Comparison of ENCODE assay signal across 8 cellular contexts in the genomic region with DNA sequence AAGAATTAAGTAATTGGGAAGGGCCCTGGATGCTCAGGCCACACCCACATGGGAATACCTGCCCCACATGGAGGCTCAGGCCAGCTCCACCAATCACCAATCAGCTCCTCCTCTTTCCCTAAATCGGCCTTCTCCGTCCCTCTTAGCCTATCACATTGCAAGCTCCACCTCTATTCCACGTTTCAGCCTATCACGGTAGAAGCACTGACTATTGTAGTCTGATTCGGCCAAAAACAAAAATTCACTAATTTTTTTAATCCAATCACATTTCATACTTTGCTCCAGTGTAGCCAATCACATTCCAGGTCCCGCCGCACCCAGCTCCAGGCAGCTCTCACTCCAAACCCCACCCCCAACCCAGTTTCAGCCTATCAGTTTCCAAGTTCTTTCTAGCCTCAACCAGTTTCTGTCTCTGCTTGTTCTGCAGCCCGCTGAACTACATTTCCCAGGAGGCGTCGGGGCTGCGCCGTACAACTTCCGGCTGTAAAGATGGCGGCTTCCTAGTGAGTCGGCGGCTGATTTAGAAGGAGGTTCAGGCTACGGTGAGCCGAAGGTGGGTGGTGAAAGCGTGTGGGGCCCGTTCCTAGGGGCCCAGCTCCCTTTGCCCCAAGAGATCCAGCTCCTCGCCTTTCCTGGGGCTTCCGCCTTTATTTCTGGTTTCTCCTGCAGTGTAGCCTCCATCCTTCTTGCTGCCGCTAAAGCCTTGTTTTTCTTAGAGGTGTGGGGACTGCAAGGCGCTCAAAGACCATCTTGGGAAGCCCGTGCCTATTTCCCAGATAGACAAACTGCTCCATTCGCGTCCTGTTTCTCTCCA. TPM values are rescaled to one million over a fixed set of nuclear protein-coding genes. Genes with fewer than 3 reads are reported as not detected.
DNase-seq lines count a peak whose midpoint lies in the region; ATAC-seq, FAIRE-seq and TF ChIP-seq lines count a peak whose summit lies in the region.

A gene (plus strand): TSS at position 469 of the 814 bp plus-strand sequence. CDS start 1,364 bp downstream, outside the sequence.

- intact Hi-C loops in CD14-positive monocyte (cut with micrococcal nuclease) (loop anchor here in 1 of 2 donors (2.0 to 10.0 kb wide), 2 partner anchors 38 to 588 kb away; a partner anchor contains a TSS), HepG2 (cut with micrococcal nuclease; ENCODE audit: unreplicated experiment) (loop anchor here (1.0 to 5.0 kb wide), 2 partner anchors 38 to 40 kb away; a partner anchor contains a TSS)

- H3K27me3 Mint-ChIP-seq in CD14-positive monocyte (ENCODE audit: low read depth in 3 of 3), result peaks cover 0 to 5% (median 2%) of the 10 kb centered on the region in 3 donors

- H3K4me1 ChIP-seq in HepG2 (ENCODE audit: insufficient read depth, low read length), result peaks cover 38% of the 10 kb centered on the region

- peaks cover 22% of the 10 kb centered on the region for H3K4me1 Mint-ChIP-seq in CD14-positive monocyte

- H3K4me2 ChIP-seq in HepG2 (ENCODE audit: low read depth, low read length), result peak within 1 kb of the TSS; percentile 91

- peak within 1 kb of the TSS; percentile 75 for H3K27ac ChIP-seq in HepG2 (ENCODE audit: extremely low read length, insufficient read depth, low read length)

- no peak for TF ChIP-seq RAD21 in HepG2 (CRISPR knock-in tag; IDR thresholded peaks at IDR 0.05)

- H3K9ac ChIP-seq in HepG2 (ENCODE audit: insufficient read depth, low read depth, low read length), result peak within 1 kb of the TSS; percentile 88

- peaks cover 13% of the 10 kb centered on the region for H3K79me2 ChIP-seq in HepG2 (ENCODE audit: insufficient read depth, low read length)

- peak within 1 kb of the TSS; percentile 82 to 93 (median 88) for H3K27ac Mint-ChIP-seq in CD14-positive monocyte

- TF ChIP-seq POLR2A in HepG2 (IDR thresholded peaks at IDR 0.05; ENCODE audit: insufficient read depth in 1 of 2, low read depth in 2 of 2, low read length in 2 of 2), result peak; percentile 65 to 82

- TF ChIP-seq CTCF in CD14-positive monocyte (IDR thresholded peaks at IDR 0.05), result no peak
- no peak for TF ChIP-seq CTCF in HepG2 (CRISPR knock-in tag; IDR thresholded peaks at IDR 0.05)

- peak within 1 kb of the TSS; percentile 87 to 90 for H3K4me3 Mint-ChIP-seq in CD14-positive monocyte

- peaks cover 11 to 35% of the 10 kb centered on the region in 2 donors for H3K36me3 Mint-ChIP-seq in CD14-positive monocyte

- CTCF ChIA-PET in HepG2 (lab: Yijun Ruan, JAX; ENCODE audit: low intra/inter-chr PET ratio, low total read pairs), result no interaction called here

- H4K20me1 ChIP-seq in HepG2 (ENCODE audit: insufficient read depth, low read length), result no peaks in the 10 kb centered on the region

- TF ChIP-seq EP300 in HepG2 (IDR thresholded peaks at IDR 0.05; ENCODE audit: low read depth in 2 of 2, low read length in 2 of 2), result peak in 1 of 2 experiments; percentile 35; a peak in 1 of 4 replicates
- TF ChIP-seq EP300 in HepG2 (CRISPR knock-in tag; IDR thresholded peaks at IDR 0.05; ENCODE audit: borderline replicate concordance), result no peak

- H3K36me3 ChIP-seq in HepG2 (replicated peaks in 1 of 2; ENCODE audit: control insufficient read depth in 1 of 2, insufficient read depth in 2 of 2, low read length in 2 of 2), result peaks cover 3 to 13% of the 10 kb centered on the region in 2 experiments; a peak in 3 of 5 replicates

- H2AFZ ChIP-seq in HepG2 (ENCODE audit: low read length), result peak within 1 kb of the TSS; percentile 66

- H3K4me3 ChIP-seq in HepG2 (replicated peaks in 1 of 3; ENCODE audit: insufficient read depth in 1 of 3, low read depth in 2 of 3, low read length in 3 of 3), result peak within 1 kb of the TSS; percentile 92 to 100 (median 98)

- H3K9me3 Mint-ChIP-seq in CD14-positive monocyte, result peaks cover 0 to 3% (median 0%) of the 10 kb centered on the region in 7 donors

- DNase-seq in CD14-positive monocyte (ENCODE audit: low spot score), result peak; percentile 97
- peak; percentile 100 for DNase-seq in NCI-H82 (lab: John Stamatoyannopoulos, UW)
- DNase-seq in activated CD4-positive, alpha-beta T cell treated with anti-CD3 and anti-CD28 coated beads, Interleukin-2, amount 50 U/mL, for 48 hours, result peak; percentile 92 to 96
- DNase-seq in dermis microvascular lymphatic vessel endothelial cell (ENCODE audit: low read depth in 2 of 2), result peak; percentile 100
- DNase-seq in HepG2 (ENCODE audit: low spot score), result peak; percentile 99
- DNase-seq in stimulated activated CD4-positive, alpha-beta T cell treated with anti-CD3 and anti-CD28 coated beads, Interleukin-4, amount 100 ng/mL, for 1 hour, result peak; percentile 89

- WGBS in HepG2 (ENCODE audit: low lambda C conversion rate), result under 1% methylated on average over 25 of the region's 27 CpGs

- peak; percentile 89 for ATAC-seq in GM19397 (IDR thresholded peaks at IDR 0.05; ENCODE audit: unreplicated experiment)
- peak; percentile 78 for ATAC-seq in HG03571 (IDR thresholded peaks at IDR 0.05; ENCODE audit: unreplicated experiment)
- peak; percentile 96 for ATAC-seq in HepG2

- no peaks in the 10 kb centered on the region for H3K9me3 ChIP-seq in HepG2 (ENCODE audit: low read length)

- peaks cover 0 to 6% of the 10 kb centered on the region in 2 experiments; a peak in 2 of 5 replicates for H3K27me3 ChIP-seq in HepG2 (ENCODE audit: control insufficient read depth in 1 of 2, insufficient read depth in 2 of 2, low read length in 2 of 2)

- FAIRE-seq in HepG2 (lab: Jason Lieb, UNC), result peak; percentile 99

- in situ Hi-C loops in HepG2 (cut with HindIII; ENCODE audit: extremely low pct_ligation_motif_present, low pct_unique_long_range_greater_than_20kb), result no loop called here

- BruUV-seq in HepG2 (replicated peaks; lab: Mats Ljungman, UMichigan), result TSS peak; percentile 57

- POLR2A ChIA-PET in HepG2 (lab: Yijun Ruan, JAX), result interaction anchor here (0.5 to 2.8 kb wide), 26 partner anchors 9 to 234 kb away, joined by 3 to 40 read pairs (median 4); a partner anchor contains a TSS

TF ChIP-seq in HepG2, 621 proteins besides CTCF, POLR2A, EP300 and RAD21 (continues in another document):
- TF ChIP-seq IKZF1 (IDR thresholded peaks at IDR 0.05) (no peak), GABPB1 (CRISPR knock-in tag; IDR thresholded peaks at IDR 0.05) (peak; percentile 97), ZNF569 (CRISPR knock-in tag; IDR thresholded peaks at IDR 0.05; ENCODE audit: borderline replicate concordance) (no peak), ZNF891 (CRISPR knock-in tag; IDR thresholded peaks at IDR 0.05) (0 out of 2 replicates have a peak, but pooled peaks have one; percentile 32), ZNF607 (CRISPR knock-in tag; IDR thresholded peaks at IDR 0.05; ENCODE audit: borderline replicate concordance) (0 out of 2 replicates have a peak, but pooled peaks have one; percentile 36)
- TF ChIP-seq, protein P1, sequence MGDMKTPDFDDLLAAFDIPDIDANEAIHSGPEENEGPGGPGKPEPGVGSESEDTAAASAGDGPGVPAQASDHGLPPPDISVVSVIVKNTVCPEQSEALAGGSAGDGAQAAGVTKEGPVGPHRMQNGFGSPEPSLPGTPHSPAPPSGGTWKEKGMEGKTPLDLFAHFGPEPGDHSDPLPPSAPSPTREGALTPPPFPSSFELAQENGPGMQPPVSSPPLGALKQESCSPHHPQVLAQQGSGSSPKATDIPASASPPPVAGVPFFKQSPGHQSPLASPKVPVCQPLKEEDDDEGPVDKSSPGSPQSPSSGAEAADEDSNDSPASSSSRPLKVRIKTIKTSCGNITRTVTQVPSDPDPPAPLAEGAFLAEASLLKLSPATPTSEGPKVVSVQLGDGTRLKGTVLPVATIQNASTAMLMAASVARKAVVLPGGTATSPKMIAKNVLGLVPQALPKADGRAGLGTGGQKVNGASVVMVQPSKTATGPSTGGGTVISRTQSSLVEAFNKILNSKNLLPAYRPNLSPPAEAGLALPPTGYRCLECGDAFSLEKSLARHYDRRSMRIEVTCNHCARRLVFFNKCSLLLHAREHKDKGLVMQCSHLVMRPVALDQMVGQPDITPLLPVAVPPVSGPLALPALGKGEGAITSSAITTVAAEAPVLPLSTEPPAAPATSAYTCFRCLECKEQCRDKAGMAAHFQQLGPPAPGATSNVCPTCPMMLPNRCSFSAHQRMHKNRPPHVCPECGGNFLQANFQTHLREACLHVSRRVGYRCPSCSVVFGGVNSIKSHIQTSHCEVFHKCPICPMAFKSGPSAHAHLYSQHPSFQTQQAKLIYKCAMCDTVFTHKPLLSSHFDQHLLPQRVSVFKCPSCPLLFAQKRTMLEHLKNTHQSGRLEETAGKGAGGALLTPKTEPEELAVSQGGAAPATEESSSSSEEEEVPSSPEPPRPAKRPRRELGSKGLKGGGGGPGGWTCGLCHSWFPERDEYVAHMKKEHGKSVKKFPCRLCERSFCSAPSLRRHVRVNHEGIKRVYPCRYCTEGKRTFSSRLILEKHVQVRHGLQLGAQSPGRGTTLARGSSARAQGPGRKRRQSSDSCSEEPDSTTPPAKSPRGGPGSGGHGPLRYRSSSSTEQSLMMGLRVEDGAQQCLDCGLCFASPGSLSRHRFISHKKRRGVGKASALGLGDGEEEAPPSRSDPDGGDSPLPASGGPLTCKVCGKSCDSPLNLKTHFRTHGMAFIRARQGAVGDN (CRISPR knock-in tag; IDR thresholded peaks at IDR 0.05), result peak; percentile 47

RNA-seq across cellular contexts. Expression of the gene that starts here (rescaled TPM):
- polyA plus RNA-seq in CD14-positive monocyte (100 to 1,000 TPM in 1 of 2 donors, 10 to 100 TPM in 1; 90.3 to 106 TPM), HepG2 (2011; rRNA removed) (74.5 and 82.0 TPM in 2 replicates)
- total RNA-seq in dermis microvascular lymphatic vessel endothelial cell (80.7 and 95.3 TPM in 2 replicates), HepG2 (2016; rRNA removed; fragmentation: Illumina TruSeq; extraction: Trizol) (62.2 and 70.0 TPM in 2 replicates)
- 49.6 and 50.1 TPM in 2 replicates for total RNA-seq in HepG2 (2016; cell fraction: cytosol; rRNA removed; fragmentation: Illumina TruSeq; extraction: Trizol; ENCODE audit: low read depth)
- 66.9 and 67.7 TPM in 2 replicates for total RNA-seq in HepG2 (2016; cell fraction: insoluble cytoplasmic fraction; rRNA removed; fragmentation: Illumina TruSeq; extraction: Trizol)
- total RNA-seq in HepG2 (2016; cell fraction: membrane; rRNA removed; fragmentation: Illumina TruSeq; extraction: Trizol), result 71.5 and 75.2 TPM in 2 replicates
- total RNA-seq in HepG2 (2016; cell fraction: nucleus; rRNA removed; fragmentation: Illumina TruSeq; extraction: Trizol), result 37.2 and 48.0 TPM in 2 replicates
- polyA plus RNA-seq in HepG2 (2011; cell fraction: cytosol; rRNA removed), result 69.8 and 85.6 TPM in 2 replicates
- 92.8 and 107 TPM in 2 replicates for polyA plus RNA-seq in HepG2 (2011; cell fraction: nucleus; rRNA removed)
- 44.2 and 51.1 TPM in 2 replicates for polyA plus RNA-seq in HepG2 (2012)
- polyA plus RNA-seq in HepG2 (2016; cell fraction: cytosol; fragmentation: Illumina TruSeq; extraction: Trizol; ENCODE audit: low read depth), result 54.4 and 55.6 TPM in 2 replicates
- 70.2 and 82.2 TPM in 2 replicates for polyA plus RNA-seq in HepG2 (2016; cell fraction: insoluble cytoplasmic fraction; fragmentation: Illumina TruSeq; extraction: Trizol; ENCODE audit: low read depth)
- 69.7 and 70.7 TPM in 2 replicates for polyA plus RNA-seq in HepG2 (2016; cell fraction: membrane; fragmentation: Illumina TruSeq; extraction: Trizol; ENCODE audit: low read depth)
- polyA plus RNA-seq in HepG2 (2016; cell fraction: nucleus; fragmentation: Illumina TruSeq; extraction: Trizol; ENCODE audit: insufficient read depth, low read depth), result 93.5 and 101 TPM in 2 replicates
- polyA minus RNA-seq in HepG2 (2011; rRNA and poly(A)+ RNA removed; ENCODE audit: low replicate concordance), result 31.9 and 92.2 TPM in 2 replicates
- polyA minus RNA-seq in HepG2 (2011; cell fraction: cytosol; rRNA and poly(A)+ RNA removed), result 15.5 and 18.6 TPM in 2 replicates
- 20.5 and 25.1 TPM in 2 replicates for polyA minus RNA-seq in HepG2 (2011; cell fraction: nucleus; rRNA and poly(A)+ RNA removed)

Comparison
In these comparisons a context has a peak if more than half of its experiments do, and no peak if none do; other contexts are left out.
1. Peak in every context shown above with its lines: DNase-seq, ATAC-seq, H3K4me3 ChIP-seq and H3K27ac ChIP-seq.